ENCODE assay signal across 1 cellular context in the genomic region with DNA sequence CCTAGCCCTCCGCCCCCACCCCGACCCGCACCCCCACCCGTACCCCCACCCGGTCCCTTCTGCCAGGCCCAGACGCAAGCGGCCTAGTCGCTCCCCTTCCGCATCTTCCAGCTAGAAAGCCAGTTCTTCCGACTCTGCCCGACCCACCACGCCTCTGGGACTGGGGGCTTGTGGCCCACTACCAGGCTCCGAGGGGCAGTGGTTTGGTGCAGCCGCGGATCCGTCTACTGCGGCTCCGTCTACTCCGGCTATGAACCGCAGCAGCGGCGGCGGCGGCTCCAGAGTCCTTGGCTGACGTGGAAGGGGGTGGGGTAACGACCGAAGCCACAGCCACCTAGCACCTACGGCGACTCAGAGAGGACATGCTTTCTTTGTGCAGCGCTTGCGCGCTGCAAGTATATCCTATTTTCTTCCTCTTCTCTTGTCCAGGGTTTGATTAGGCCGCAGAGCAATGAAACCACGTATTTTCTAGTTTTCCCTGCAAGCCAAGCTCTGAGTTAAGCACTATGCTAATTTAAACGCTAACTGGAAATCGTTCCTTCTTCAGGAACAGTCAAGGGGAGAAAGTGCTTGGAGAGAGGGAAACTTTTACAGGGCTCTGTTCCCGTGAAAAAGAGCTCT.
TF ChIP-seq lines count a peak whose summit lies in the region.

A gene with protein sequence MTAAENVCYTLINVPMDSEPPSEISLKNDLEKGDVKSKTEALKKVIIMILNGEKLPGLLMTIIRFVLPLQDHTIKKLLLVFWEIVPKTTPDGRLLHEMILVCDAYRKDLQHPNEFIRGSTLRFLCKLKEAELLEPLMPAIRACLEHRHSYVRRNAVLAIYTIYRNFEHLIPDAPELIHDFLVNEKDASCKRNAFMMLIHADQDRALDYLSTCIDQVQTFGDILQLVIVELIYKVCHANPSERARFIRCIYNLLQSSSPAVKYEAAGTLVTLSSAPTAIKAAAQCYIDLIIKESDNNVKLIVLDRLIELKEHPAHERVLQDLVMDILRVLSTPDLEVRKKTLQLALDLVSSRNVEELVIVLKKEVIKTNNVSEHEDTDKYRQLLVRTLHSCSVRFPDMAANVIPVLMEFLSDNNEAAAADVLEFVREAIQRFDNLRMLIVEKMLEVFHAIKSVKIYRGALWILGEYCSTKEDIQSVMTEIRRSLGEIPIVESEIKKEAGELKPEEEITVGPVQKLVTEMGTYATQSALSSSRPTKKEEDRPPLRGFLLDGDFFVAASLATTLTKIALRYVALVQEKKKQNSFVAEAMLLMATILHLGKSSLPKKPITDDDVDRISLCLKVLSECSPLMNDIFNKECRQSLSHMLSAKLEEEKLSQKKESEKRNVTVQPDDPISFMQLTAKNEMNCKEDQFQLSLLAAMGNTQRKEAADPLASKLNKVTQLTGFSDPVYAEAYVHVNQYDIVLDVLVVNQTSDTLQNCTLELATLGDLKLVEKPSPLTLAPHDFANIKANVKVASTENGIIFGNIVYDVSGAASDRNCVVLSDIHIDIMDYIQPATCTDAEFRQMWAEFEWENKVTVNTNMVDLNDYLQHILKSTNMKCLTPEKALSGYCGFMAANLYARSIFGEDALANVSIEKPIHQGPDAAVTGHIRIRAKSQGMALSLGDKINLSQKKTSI (minus strand): TSS at position 252 of the 621 bp plus-strand sequence. CDS start 883 bp downstream, outside the sequence.

TF ChIP-seq in HepG2, 621 proteins besides CTCF, POLR2A, EP300 and RAD21 (continued from another document and continues in another):
- TF ChIP-seq, protein P1, sequence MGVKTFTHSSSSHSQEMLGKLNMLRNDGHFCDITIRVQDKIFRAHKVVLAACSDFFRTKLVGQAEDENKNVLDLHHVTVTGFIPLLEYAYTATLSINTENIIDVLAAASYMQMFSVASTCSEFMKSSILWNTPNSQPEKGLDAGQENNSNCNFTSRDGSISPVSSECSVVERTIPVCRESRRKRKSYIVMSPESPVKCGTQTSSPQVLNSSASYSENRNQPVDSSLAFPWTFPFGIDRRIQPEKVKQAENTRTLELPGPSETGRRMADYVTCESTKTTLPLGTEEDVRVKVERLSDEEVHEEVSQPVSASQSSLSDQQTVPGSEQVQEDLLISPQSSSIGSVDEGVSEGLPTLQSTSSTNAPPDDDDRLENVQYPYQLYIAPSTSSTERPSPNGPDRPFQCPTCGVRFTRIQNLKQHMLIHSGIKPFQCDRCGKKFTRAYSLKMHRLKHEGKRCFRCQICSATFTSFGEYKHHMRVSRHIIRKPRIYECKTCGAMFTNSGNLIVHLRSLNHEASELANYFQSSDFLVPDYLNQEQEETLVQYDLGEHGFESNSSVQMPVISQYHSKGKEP (CRISPR knock-in tag; IDR thresholded peaks at IDR 0.05), result no peak
- TF ChIP-seq FOXC1 (CRISPR knock-in tag; IDR thresholded peaks at IDR 0.05; ENCODE audit: borderline replicate concordance), result peak; percentile 66; the same call in 1 of the 2 replicates
- no peak for TF ChIP-seq ATM (IDR thresholded peaks at IDR 0.05; ENCODE audit: borderline replicate concordance)
- peak; percentile 46; the same call in 1 of the 2 replicates for TF ChIP-seq ZNF777 (CRISPR knock-in tag; IDR thresholded peaks at IDR 0.05)
- no peak for TF ChIP-seq ZFP36L2 (CRISPR knock-in tag; IDR thresholded peaks at IDR 0.05)
- TF ChIP-seq, protein P2, sequence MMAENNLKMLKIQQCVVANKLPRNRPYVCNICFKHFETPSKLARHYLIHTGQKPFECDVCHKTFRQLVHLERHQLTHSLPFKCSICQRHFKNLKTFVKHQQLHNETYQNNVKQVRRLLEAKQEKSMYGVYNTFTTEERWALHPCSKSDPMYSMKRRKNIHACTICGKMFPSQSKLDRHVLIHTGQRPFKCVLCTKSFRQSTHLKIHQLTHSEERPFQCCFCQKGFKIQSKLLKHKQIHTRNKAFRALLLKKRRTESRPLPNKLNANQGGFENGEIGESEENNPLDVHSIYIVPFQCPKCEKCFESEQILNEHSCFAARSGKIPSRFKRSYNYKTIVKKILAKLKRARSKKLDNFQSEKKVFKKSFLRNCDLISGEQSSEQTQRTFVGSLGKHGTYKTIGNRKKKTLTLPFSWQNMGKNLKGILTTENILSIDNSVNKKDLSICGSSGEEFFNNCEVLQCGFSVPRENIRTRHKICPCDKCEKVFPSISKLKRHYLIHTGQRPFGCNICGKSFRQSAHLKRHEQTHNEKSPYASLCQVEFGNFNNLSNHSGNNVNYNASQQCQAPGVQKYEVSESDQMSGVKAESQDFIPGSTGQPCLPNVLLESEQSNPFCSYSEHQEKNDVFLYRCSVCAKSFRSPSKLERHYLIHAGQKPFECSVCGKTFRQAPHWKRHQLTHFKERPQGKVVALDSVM (CRISPR knock-in tag; IDR thresholded peaks at IDR 0.05), result no peak
- TF ChIP-seq TOE1 (CRISPR knock-in tag; IDR thresholded peaks at IDR 0.05), result peak; percentile 59; the same call in 1 of the 2 replicates
- no peak for TF ChIP-seq GFI1 (CRISPR knock-in tag; IDR thresholded peaks at IDR 0.05; ENCODE audit: borderline replicate concordance)
- peak; percentile 66 for TF ChIP-seq AGO1 (IDR thresholded peaks at IDR 0.05; ENCODE audit: low read depth, low read length, poor library complexity, severe bottlenecking)
- TF ChIP-seq ZNF547 (CRISPR knock-in tag; IDR thresholded peaks at IDR 0.05), result 0 out of 2 replicates have a peak, but pooled peaks have one; percentile 41
- peak; percentile 48; the same call in 1 of the 2 replicates for TF ChIP-seq ZNF124 (CRISPR knock-in tag; IDR thresholded peaks at IDR 0.05)
- TF ChIP-seq, protein P3, sequence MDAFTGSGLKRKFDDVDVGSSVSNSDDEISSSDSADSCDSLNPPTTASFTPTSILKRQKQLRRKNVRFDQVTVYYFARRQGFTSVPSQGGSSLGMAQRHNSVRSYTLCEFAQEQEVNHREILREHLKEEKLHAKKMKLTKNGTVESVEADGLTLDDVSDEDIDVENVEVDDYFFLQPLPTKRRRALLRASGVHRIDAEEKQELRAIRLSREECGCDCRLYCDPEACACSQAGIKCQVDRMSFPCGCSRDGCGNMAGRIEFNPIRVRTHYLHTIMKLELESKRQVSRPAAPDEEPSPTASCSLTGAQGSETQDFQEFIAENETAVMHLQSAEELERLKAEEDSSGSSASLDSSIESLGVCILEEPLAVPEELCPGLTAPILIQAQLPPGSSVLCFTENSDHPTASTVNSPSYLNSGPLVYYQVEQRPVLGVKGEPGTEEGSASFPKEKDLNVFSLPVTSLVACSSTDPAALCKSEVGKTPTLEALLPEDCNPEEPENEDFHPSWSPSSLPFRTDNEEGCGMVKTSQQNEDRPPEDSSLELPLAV (CRISPR knock-in tag; conservative IDR thresholded peaks at IDR 0.05; ENCODE audit: low read depth), result no peak
- TF ChIP-seq SALL1 (CRISPR knock-in tag; IDR thresholded peaks at IDR 0.05), result peak; percentile 88
- TF ChIP-seq ARNT2 (CRISPR knock-in tag; IDR thresholded peaks at IDR 0.05; ENCODE audit: low read depth), result peak; percentile 69; the same call in 1 of the 2 replicates
- no peak for TF ChIP-seq ZFP36L1 (CRISPR knock-in tag; IDR thresholded peaks at IDR 0.05)
- TF ChIP-seq U2AF2 (IDR thresholded peaks at IDR 0.05; ENCODE audit: low read depth, low read length), result no peak
- TF ChIP-seq, protein P4, sequence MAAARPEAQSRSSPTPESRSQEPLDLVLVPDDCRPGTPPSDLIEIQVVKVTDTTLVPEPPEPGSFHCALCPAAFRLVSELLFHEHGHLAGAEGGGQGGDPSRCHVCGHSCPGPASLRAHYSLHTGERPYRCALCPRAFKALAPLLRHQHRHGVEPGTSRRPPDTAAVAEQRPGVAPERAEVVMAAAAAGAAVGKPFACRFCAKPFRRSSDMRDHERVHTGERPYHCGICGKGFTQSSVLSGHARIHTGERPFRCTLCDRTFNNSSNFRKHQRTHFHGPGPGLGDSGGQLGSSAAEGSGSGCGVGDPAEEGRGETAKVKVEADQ (CRISPR knock-in tag; IDR thresholded peaks at IDR 0.05; ENCODE audit: borderline replicate concordance), result no peak
- TF ChIP-seq, protein P5, sequence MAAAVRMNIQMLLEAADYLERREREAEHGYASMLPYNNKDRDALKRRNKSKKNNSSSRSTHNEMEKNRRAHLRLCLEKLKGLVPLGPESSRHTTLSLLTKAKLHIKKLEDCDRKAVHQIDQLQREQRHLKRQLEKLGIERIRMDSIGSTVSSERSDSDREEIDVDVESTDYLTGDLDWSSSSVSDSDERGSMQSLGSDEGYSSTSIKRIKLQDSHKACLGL (CRISPR knock-in tag; IDR thresholded peaks at IDR 0.05), result no peak
- TF ChIP-seq, protein P6, sequence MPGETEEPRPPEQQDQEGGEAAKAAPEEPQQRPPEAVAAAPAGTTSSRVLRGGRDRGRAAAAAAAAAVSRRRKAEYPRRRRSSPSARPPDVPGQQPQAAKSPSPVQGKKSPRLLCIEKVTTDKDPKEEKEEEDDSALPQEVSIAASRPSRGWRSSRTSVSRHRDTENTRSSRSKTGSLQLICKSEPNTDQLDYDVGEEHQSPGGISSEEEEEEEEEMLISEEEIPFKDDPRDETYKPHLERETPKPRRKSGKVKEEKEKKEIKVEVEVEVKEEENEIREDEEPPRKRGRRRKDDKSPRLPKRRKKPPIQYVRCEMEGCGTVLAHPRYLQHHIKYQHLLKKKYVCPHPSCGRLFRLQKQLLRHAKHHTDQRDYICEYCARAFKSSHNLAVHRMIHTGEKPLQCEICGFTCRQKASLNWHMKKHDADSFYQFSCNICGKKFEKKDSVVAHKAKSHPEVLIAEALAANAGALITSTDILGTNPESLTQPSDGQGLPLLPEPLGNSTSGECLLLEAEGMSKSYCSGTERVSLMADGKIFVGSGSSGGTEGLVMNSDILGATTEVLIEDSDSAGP (CRISPR knock-in tag; IDR thresholded peaks at IDR 0.05; ENCODE audit: borderline replicate concordance), result peak; percentile 63; the same call in 1 of the 2 replicates
- TF ChIP-seq SNRNP70 (IDR thresholded peaks at IDR 0.05; ENCODE audit: low read depth, low read length), result no peak
- no peak for TF ChIP-seq FOXA1 (IDR thresholded peaks at IDR 0.05)
- TF ChIP-seq FOXA1 (CRISPR knock-in tag; IDR thresholded peaks at IDR 0.05), result no peak
- no peak for TF ChIP-seq ARID2 (CRISPR knock-in tag; IDR thresholded peaks at IDR 0.05; ENCODE audit: borderline replicate concordance)
- peak; percentile 51; the same call in 1 of the 2 replicates for TF ChIP-seq ZSCAN31 (CRISPR knock-in tag; IDR thresholded peaks at IDR 0.05; ENCODE audit: low read depth)
- TF ChIP-seq ZNF337 (CRISPR knock-in tag; IDR thresholded peaks at IDR 0.05; ENCODE audit: borderline replicate concordance, low read depth), result no peak
- TF ChIP-seq REL (CRISPR knock-in tag; conservative IDR thresholded peaks at IDR 0.05), result no peak
- TF ChIP-seq, protein P7, sequence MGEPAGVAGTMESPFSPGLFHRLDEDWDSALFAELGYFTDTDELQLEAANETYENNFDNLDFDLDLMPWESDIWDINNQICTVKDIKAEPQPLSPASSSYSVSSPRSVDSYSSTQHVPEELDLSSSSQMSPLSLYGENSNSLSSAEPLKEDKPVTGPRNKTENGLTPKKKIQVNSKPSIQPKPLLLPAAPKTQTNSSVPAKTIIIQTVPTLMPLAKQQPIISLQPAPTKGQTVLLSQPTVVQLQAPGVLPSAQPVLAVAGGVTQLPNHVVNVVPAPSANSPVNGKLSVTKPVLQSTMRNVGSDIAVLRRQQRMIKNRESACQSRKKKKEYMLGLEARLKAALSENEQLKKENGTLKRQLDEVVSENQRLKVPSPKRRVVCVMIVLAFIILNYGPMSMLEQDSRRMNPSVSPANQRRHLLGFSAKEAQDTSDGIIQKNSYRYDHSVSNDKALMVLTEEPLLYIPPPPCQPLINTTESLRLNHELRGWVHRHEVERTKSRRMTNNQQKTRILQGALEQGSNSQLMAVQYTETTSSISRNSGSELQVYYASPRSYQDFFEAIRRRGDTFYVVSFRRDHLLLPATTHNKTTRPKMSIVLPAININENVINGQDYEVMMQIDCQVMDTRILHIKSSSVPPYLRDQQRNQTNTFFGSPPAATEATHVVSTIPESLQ (CRISPR knock-in tag; conservative IDR thresholded peaks at IDR 0.05), result no peak; the same call in 1 of the 2 replicates
- no peak for TF ChIP-seq DNMT3B (CRISPR knock-in tag; conservative IDR thresholded peaks at IDR 0.05)
- no peak for TF ChIP-seq ZNF569 (CRISPR knock-in tag; IDR thresholded peaks at IDR 0.05; ENCODE audit: borderline replicate concordance)
- TF ChIP-seq ZNF274 (CRISPR knock-in tag; IDR thresholded peaks at IDR 0.05), result peak; percentile 70
- no peak for TF ChIP-seq SP1 (IDR thresholded peaks at IDR 0.05)
- TF ChIP-seq SP1 (CRISPR knock-in tag; IDR thresholded peaks at IDR 0.05), result peak; percentile 53; the same call in 1 of the 2 replicates
- TF ChIP-seq, protein P8, sequence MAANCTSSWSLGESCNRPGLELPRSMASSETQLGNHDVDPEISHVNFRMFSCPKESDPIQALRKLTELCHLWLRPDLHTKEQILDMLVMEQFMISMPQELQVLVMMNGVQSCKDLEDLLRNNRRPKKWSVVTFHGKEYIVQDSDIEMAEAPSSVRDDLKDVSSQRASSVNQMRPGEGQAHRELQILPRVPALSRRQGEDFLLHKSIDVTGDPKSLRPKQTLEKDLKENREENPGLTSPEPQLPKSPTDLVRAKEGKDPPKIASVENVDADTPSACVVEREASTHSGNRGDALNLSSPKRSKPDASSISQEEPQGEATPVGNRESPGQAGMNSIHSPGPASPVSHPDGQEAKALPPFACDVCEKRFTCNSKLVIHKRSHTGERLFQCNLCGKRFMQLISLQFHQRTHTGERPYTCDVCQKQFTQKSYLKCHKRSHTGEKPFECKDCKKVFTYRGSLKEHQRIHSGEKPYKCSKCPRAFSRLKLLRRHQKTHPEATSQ (CRISPR knock-in tag; IDR thresholded peaks at IDR 0.05; ENCODE audit: borderline replicate concordance), result 0 out of 2 replicates have a peak, but pooled peaks have one; percentile 27
- TF ChIP-seq ZNF446 (CRISPR knock-in tag; IDR thresholded peaks at IDR 0.05), result no peak
- TF ChIP-seq, protein P9, sequence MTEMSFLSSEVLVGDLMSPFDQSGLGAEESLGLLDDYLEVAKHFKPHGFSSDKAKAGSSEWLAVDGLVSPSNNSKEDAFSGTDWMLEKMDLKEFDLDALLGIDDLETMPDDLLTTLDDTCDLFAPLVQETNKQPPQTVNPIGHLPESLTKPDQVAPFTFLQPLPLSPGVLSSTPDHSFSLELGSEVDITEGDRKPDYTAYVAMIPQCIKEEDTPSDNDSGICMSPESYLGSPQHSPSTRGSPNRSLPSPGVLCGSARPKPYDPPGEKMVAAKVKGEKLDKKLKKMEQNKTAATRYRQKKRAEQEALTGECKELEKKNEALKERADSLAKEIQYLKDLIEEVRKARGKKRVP (CRISPR knock-in tag; IDR thresholded peaks at IDR 0.05), result peak in 1 of 2 experiments; percentile 63; a peak in 2 of 4 replicates
- TF ChIP-seq, protein P10, sequence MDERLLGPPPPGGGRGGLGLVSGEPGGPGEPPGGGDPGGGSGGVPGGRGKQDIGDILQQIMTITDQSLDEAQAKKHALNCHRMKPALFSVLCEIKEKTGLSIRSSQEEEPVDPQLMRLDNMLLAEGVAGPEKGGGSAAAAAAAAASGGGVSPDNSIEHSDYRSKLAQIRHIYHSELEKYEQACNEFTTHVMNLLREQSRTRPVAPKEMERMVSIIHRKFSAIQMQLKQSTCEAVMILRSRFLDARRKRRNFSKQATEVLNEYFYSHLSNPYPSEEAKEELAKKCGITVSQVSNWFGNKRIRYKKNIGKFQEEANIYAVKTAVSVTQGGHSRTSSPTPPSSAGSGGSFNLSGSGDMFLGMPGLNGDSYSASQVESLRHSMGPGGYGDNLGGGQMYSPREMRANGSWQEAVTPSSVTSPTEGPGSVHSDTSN (CRISPR knock-in tag; IDR thresholded peaks at IDR 0.05), result no peak
- peak; percentile 54 for TF ChIP-seq SKI (IDR thresholded peaks at IDR 0.05; ENCODE audit: partially characterized antibody)
